In the genomic region with DNA sequence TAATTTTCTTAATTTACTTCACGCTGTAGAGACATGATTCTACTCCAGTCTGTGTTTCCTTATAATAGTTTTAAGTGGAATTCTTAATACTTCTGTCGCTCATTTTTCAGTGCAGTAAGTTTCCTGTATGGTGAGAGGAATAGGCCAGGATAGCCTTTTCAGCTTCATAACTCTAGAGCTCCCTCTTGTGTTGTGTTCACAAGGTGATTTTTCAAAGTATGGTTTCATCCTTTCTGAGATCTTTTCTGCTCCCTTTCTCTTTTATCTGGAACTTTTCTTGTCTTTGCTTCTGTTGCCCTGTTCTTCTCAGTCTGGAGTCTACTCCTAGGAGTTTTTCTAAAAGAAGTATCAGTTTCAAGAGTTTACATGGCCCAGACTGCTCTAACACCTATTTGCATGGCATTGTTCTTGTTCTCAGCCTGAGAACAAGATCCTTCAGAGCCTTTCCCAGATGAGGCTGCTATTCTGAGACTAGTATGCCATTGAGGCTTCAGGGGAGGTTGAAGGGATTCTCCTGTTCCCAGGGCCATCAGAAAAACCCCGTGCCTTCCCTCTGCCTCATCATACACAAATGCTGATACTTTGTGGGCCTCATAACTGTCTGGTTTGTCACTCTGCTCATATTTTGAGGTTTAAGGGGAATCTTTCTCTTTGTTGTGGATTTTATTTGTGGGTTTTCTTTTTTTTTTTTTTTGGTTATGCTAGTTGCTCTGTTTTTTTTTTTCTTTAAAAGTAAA, we compare ENCODE assay signal across 8 cellular contexts. TPM values are rescaled to one million over a fixed set of nuclear protein-coding genes. Genes with fewer than 3 reads are reported as not detected.
A peak's percentile ranks its signal among the peaks of the same experiment; 100 is the strongest.
DNase-seq lines count a peak whose midpoint lies in the region; ATAC-seq, FAIRE-seq and TF ChIP-seq lines count a peak whose summit lies in the region.

No MANE protein-coding gene starts in this region.

- H3F3A ChIP-seq in Loucy (ENCODE audit: low read depth): 0 out of 2 replicates have a peak, but pooled peaks cover under 1% of the 10 kb centered on the region

- TF ChIP-seq CTCF in CD14-positive monocyte (IDR thresholded peaks at IDR 0.05): peak; percentile 76
- TF ChIP-seq CTCF in Loucy (conservative IDR thresholded peaks at IDR 0.05; ENCODE audit: low read length): peak; percentile 90
- peak; percentile 43 for TF ChIP-seq CTCF in WERI-Rb-1 (IDR thresholded peaks at IDR 0.05; ENCODE audit: low read depth, low read length)
- peak; percentile 65 for TF ChIP-seq CTCF in glutamatergic neuron (IDR thresholded peaks at IDR 0.05; ENCODE audit: partially characterized antibody, unreplicated experiment)
- peak; percentile 42 to 57 (median 51) for TF ChIP-seq CTCF in sigmoid colon (IDR thresholded peaks at IDR 0.05)

- peaks cover 47% of the 10 kb centered on the region for H3K79me2 ChIP-seq in Loucy (ENCODE audit: insufficient read depth, low read length)

- H3K27ac ChIP-seq in WERI-Rb-1: no peak overlapping the region
- H3K27ac ChIP-seq in sigmoid colon: no peak overlapping the region

- H3K9me3 ChIP-seq in Loucy (ENCODE audit: insufficient read depth, low read depth, low read length) (peaks cover 5% of the 10 kb centered on the region; the same call in 1 of the 2 replicates), WERI-Rb-1 (ENCODE audit: severe bottlenecking) (no peaks in the 10 kb centered on the region), sigmoid colon (no peaks in the 10 kb centered on the region)

- no peaks in the 10 kb centered on the region for H3K27me3 Mint-ChIP-seq in CD14-positive monocyte (ENCODE audit: low read depth in 3 of 3)
- H3K27me3 Mint-ChIP-seq in glutamatergic neuron (ENCODE audit: unreplicated experiment): no peaks in the 10 kb centered on the region

- H2AFZ ChIP-seq in Loucy (ENCODE audit: low read length): no peak overlapping the region

- H3K4me1 Mint-ChIP-seq in CD14-positive monocyte (peaks cover 3% of the 10 kb centered on the region), glutamatergic neuron (ENCODE audit: low read depth, unreplicated experiment) (peaks cover 21% of the 10 kb centered on the region)

- ATAC-seq in HG02642 (IDR thresholded peaks at IDR 0.05; ENCODE audit: poor library complexity, unreplicated experiment): no peak

- no peaks in the 10 kb centered on the region for H3K9me2 ChIP-seq in Loucy (replicated peaks; ENCODE audit: low read depth, low read length)

- intact Hi-C loops in CD14-positive monocyte (cut with micrococcal nuclease): loop anchor here (5.0 to 10.0 kb wide), 3 partner anchors 582 to 619 kb away; no protein-coding TSS in a partner anchor
- intact Hi-C loops in sigmoid colon (cut with DNase I): loop anchor here (2.0 kb wide), 1 partner anchor 585 kb away; no protein-coding TSS in a partner anchor

- H3K4me3 ChIP-seq in Loucy (ENCODE audit: low read length, poor library complexity, severe bottlenecking): no peak overlapping the region
- no peak overlapping the region for H3K4me3 ChIP-seq in WERI-Rb-1 (ENCODE audit: low read depth, low read length)
- no peak overlapping the region for H3K4me3 ChIP-seq in sigmoid colon

- DNase-seq in CD14-positive monocyte (ENCODE audit: low spot score) (no peak), GM18507 (ENCODE audit: extremely low spot score, insufficient read length, low read depth) (no peak), WERI-Rb-1 (no peak), glutamatergic neuron (no peak), sigmoid colon (no peak), UCSD-AML1 (lab: John Stamatoyannopoulos, UW; ENCODE audit: unreplicated experiment) (no peak)

- no peak for TF ChIP-seq EP300 in sigmoid colon (IDR thresholded peaks at IDR 0.05)

- H3K27me3 ChIP-seq in Loucy (ENCODE audit: insufficient read depth, low read length, poor library complexity, severe bottlenecking) (no peaks in the 10 kb centered on the region), WERI-Rb-1 (ENCODE audit: insufficient read depth, low read depth, severe bottlenecking) (no peaks in the 10 kb centered on the region), sigmoid colon (no peaks in the 10 kb centered on the region)

- H4K20me1 ChIP-seq in Loucy (ENCODE audit: insufficient read depth, low read length, poor library complexity, severe bottlenecking): peaks cover 12% of the 10 kb centered on the region

- H3K4me3 Mint-ChIP-seq in CD14-positive monocyte (no peak overlapping the region), glutamatergic neuron (ENCODE audit: unreplicated experiment) (no peak overlapping the region)

- TF ChIP-seq POLR2A in sigmoid colon (IDR thresholded peaks at IDR 0.05): no peak

- 36 to 57% methylated on average over 3 of the region's 3 CpGs for WGBS in sigmoid colon, 2 donors

- H3K36me3 Mint-ChIP-seq in CD14-positive monocyte (peaks cover 12 to 19% of the 10 kb centered on the region in 2 donors), glutamatergic neuron (ENCODE audit: unreplicated experiment) (peaks cover 6% of the 10 kb centered on the region)

- H3K4me2 ChIP-seq in Loucy (ENCODE audit: low read depth, low read length, poor library complexity, severe bottlenecking): no peak overlapping the region

- H3K4me1 ChIP-seq in Loucy (ENCODE audit: insufficient read depth, low read length, poor library complexity, severe bottlenecking): peaks cover 7% of the 10 kb centered on the region
- no peaks in the 10 kb centered on the region for H3K4me1 ChIP-seq in sigmoid colon

- H3K9me3 Mint-ChIP-seq in CD14-positive monocyte: peaks cover 0 to 5% (median 3%) of the 10 kb centered on the region in 7 donors
- peaks cover 2% of the 10 kb centered on the region for H3K9me3 Mint-ChIP-seq in glutamatergic neuron (ENCODE audit: unreplicated experiment)

- peak overlapping the region in 1 of 7 donors; percentile 37 for H3K27ac Mint-ChIP-seq in CD14-positive monocyte
- peak overlapping the region; percentile 34 for H3K27ac Mint-ChIP-seq in glutamatergic neuron (ENCODE audit: unreplicated experiment)

- FAIRE-seq in GM18507 (lab: Jason Lieb, UNC): peak; percentile 82

- peaks cover 50% of the 10 kb centered on the region for H3K36me3 ChIP-seq in Loucy (ENCODE audit: insufficient read depth, low read length)
- H3K36me3 ChIP-seq in WERI-Rb-1: no peaks in the 10 kb centered on the region; the same call in 1 of the 2 replicates
- H3K36me3 ChIP-seq in sigmoid colon: no peaks in the 10 kb centered on the region

- no peak overlapping the region for H3K9ac ChIP-seq in Loucy (ENCODE audit: low read depth, low read length, poor library complexity, severe bottlenecking)

RNA-seq across cellular contexts. Expression of gene NET1, which starts 21.8 kb away (rescaled TPM):
- polyA plus RNA-seq in CD14-positive monocyte (1 to 10 TPM; 1.2 to 1.4 TPM), sigmoid colon (100 to 1,000 TPM in 2 of 3 donors, 10 to 100 TPM in 1; 75.3 to 333 (median 245) TPM)
- total RNA-seq in glutamatergic neuron (ENCODE audit: unreplicated experiment) (63.8 TPM), sigmoid colon (100 to 1,000 TPM; 108 to 209 (median 167) TPM)

RNA-seq across cellular contexts. Expression of gene TUBAL3, which starts 29.6 kb away (rescaled TPM):
- polyA plus RNA-seq in CD14-positive monocyte: not detected
- not detected for total RNA-seq in glutamatergic neuron (ENCODE audit: unreplicated experiment)
- total RNA-seq in sigmoid colon: not detected
- polyA plus RNA-seq in sigmoid colon: 10 to 100 TPM; 15.3 to 52.2 (median 40.8) TPM
